1 cellular context compared by ENCODE assay signal in genomic region chr12:14650791-14651190, GRCh38.
TF ChIP-seq lines count a peak whose summit lies in the region.

No MANE protein-coding gene starts in this region.

TF ChIP-seq in GM23338, 12 proteins besides CTCF, POLR2A, EP300 and RAD21 (continued from another document):
- TF ChIP-seq CREB1 (CRISPR knock-in tag; IDR thresholded peaks at IDR 0.05; ENCODE audit: low read depth) (no peak), JUNB (IDR thresholded peaks at IDR 0.05; ENCODE audit: unreplicated experiment) (no peak), REST (IDR thresholded peaks at IDR 0.05; ENCODE audit: unreplicated experiment) (no peak), POLR2AphosphoS5 (IDR thresholded peaks at IDR 0.05; ENCODE audit: low read depth) (no peak), ZNF331 (CRISPR knock-in tag; IDR thresholded peaks at IDR 0.05; ENCODE audit: low read depth) (no peak), EZH2phosphoT487 (IDR thresholded peaks at IDR 0.05; ENCODE audit: unreplicated experiment) (no peak), STAT1 (IDR thresholded peaks at IDR 0.05; ENCODE audit: unreplicated experiment) (no peak)
